ENCODE assay signal across 9 cellular contexts in the genomic region with DNA sequence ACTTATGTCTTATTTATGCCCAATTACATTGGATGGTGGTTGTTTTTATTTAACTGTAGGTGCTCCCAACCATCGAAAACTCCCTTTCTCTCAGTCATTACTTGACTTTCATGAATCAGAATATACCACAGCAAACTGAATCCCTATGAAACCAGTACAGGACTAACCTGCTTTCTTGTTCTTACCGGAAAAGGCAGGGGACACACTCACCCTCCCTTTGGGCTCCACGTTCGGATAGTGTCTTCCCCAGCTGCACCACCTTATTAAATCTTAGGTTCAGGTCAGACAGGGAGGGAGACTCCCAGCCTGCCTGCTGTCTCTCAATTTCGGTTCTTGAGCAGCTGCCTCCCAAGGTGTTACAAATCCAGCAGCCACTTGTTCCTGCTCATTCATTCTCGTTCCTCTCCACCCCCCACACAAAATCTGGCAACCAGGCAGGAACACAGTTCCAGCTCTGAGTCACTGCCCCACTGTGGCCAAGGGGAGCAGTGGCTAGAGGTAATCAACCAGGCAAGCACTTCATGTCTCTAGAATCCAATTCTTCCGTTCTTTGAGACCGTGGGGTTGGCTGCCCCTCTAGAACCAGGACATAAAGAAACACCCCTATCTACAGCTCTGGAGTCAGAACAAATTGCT.
DNase-seq lines count a peak whose midpoint lies in the region; ATAC-seq, FAIRE-seq and TF ChIP-seq lines count a peak whose summit lies in the region.
"Had no signal": no experiment of that assay in that cellular context is flagged by ENCODE, and none has a peak within 500 bp of the region (broad histone marks: within the 10 kb centered on the region; RNA-seq: fewer than 3 reads in every experiment).

No MANE protein-coding gene starts in this region.

- H3K36me3 Mint-ChIP-seq in astrocyte (ENCODE audit: low read depth, unreplicated experiment), result peaks cover 2% of the 10 kb centered on the region
- H3K36me3 Mint-ChIP-seq: activated naive CD8-positive, alpha-beta T cell had no signal

- H3K27ac ChIP-seq in astrocyte (ENCODE audit: low read depth, low read length) (no peak overlapping the region), spleen (no peak overlapping the region)

- TF ChIP-seq CTCF in astrocyte (IDR thresholded peaks at IDR 0.05; ENCODE audit: insufficient read depth, low read depth, low read length) (peak; percentile 9), spleen (IDR thresholded peaks at IDR 0.05 in 8 of 11, conservative IDR thresholded peaks at IDR 0.05 in 3 of 11) (peak in 1 of 11 experiments; percentile 13)

- H3K27me3 Mint-ChIP-seq in astrocyte (ENCODE audit: low read depth, unreplicated experiment), result no peaks in the 10 kb centered on the region

- 69 to 89% (median 74%) methylated on average over 8 of the region's 8 CpGs for WGBS in spleen, 5 donors

- no peaks in the 10 kb centered on the region for H4K20me1 ChIP-seq in astrocyte (ENCODE audit: insufficient read depth, low read length)

- H3K4me3 ChIP-seq in astrocyte (ENCODE audit: insufficient read depth, low read depth, low read length), result no peak overlapping the region
- no peak overlapping the region for H3K4me3 ChIP-seq in spleen

- peaks cover 24% of the 10 kb centered on the region for H3K4me1 Mint-ChIP-seq in astrocyte (ENCODE audit: low read depth, unreplicated experiment)

- peak overlapping the region; percentile 29 for H3K4me2 ChIP-seq in astrocyte (ENCODE audit: low read length)

- H3K79me2 ChIP-seq in astrocyte (ENCODE audit: insufficient read depth, low read length), result no peaks in the 10 kb centered on the region

- peaks cover 2% of the 10 kb centered on the region for H3K9me3 Mint-ChIP-seq in astrocyte (ENCODE audit: unreplicated experiment)

- no peak overlapping the region for H2AFZ ChIP-seq in astrocyte (ENCODE audit: low read depth, low read length)

- H3K27me3 ChIP-seq in astrocyte (ENCODE audit: insufficient read depth, low read length) (no peaks in the 10 kb centered on the region), spleen (replicated peaks in 1 of 7) (no peaks in the 10 kb centered on the region)

- ATAC-seq in HG03025 (IDR thresholded peaks at IDR 0.05; ENCODE audit: low FRiP score, unreplicated experiment), result peak; percentile 55

- intact Hi-C loops in spleen (cut with DNase I; ENCODE audit: low total_unique reads), result no loop called here

- no peak overlapping the region for H3K27ac Mint-ChIP-seq in astrocyte (ENCODE audit: unreplicated experiment)
- H3K27ac Mint-ChIP-seq: activated naive CD8-positive, alpha-beta T cell had no signal

- TF ChIP-seq POLR2A in spleen (IDR thresholded peaks at IDR 0.05), result no peak

- no peak overlapping the region for H3K4me3 Mint-ChIP-seq in astrocyte (ENCODE audit: unreplicated experiment)
- H3K4me3 Mint-ChIP-seq: activated naive CD8-positive, alpha-beta T cell had no signal

- DNase-seq in Ammon's horn (ENCODE audit: low spot score) (peak; percentile 62), astrocyte (ENCODE audit: low read depth) (peak; percentile 65), kidney glomerular epithelial cell (lab: John Stamatoyannopoulos, UW) (peak; percentile 75), NCI-H1436 treated with DMSO at 0.1 percent for 48 hours (lab: John Stamatoyannopoulos, UW) (no peak), NOMO-1 treated with DMSO at 0.1 percent for 48 hours (lab: John Stamatoyannopoulos, UW; ENCODE audit: unreplicated experiment) (no peak), spleen (no peak)
- DNase-seq in activated CD8-positive, alpha-beta memory T cell treated with anti-CD3 and anti-CD28 coated beads, Interleukin-2, amount 50 U/mL, for 4 hours, result no peak

- H3K4me1 ChIP-seq in astrocyte (ENCODE audit: insufficient read depth, low read length), result peaks cover 6% of the 10 kb centered on the region
- H3K4me1 ChIP-seq in spleen, result peaks cover 0 to 14% (median 1%) of the 10 kb centered on the region in 6 donors

- no peak overlapping the region for H3K9ac ChIP-seq in astrocyte (ENCODE audit: low read length)

- H3K36me3 ChIP-seq in astrocyte (ENCODE audit: insufficient read depth, low read length) (no peaks in the 10 kb centered on the region), spleen (no peaks in the 10 kb centered on the region)

- no peak for FAIRE-seq in astrocyte (lab: Jason Lieb, UNC)

- H3K9me3 ChIP-seq in astrocyte (ENCODE audit: insufficient read depth, low read depth, low read length) (no peaks in the 10 kb centered on the region), spleen (no peaks in the 10 kb centered on the region)

Comparison
In these comparisons a context has a peak if more than half of its experiments do, and no peak if none do; other contexts are left out.
1. DNase-seq: peak in Ammon's horn (single experiment), astrocyte (single experiment) and kidney glomerular epithelial cell (single experiment); none in NCI-H1436 treated with DMSO at 0.1 percent for 48 hours (single experiment), NOMO-1 treated with DMSO at 0.1 percent for 48 hours (single experiment), spleen (single experiment) and activated CD8-positive, alpha-beta memory T cell treated with anti-CD3 and anti-CD28 coated beads, Interleukin-2, amount 50 U/mL, for 4 hours (single experiment).